ENCODE assay signal across 23 cellular contexts in genomic region chr12:64912501-64912900, GRCh38.
DNase-seq lines count a peak whose midpoint lies in the region; ATAC-seq and TF ChIP-seq lines count a peak whose summit lies in the region.
"Had no signal": no experiment of that assay in that cellular context is flagged by ENCODE, and none has a peak within 500 bp of the region (broad histone marks: within the 10 kb centered on the region; RNA-seq: fewer than 3 reads in every experiment).

No MANE protein-coding gene starts in this region.

- ATAC-seq in CD8-positive, alpha-beta T cell: no peak
- peak in 1 of 4 donors; percentile 46 for ATAC-seq in psoas muscle
- ATAC-seq in HG03280 (IDR thresholded peaks at IDR 0.05; ENCODE audit: unreplicated experiment): no peak
- ATAC-seq: K562, left colon, natural killer cell had no signal

- H3K9me3 Mint-ChIP-seq in CD8-positive, alpha-beta T cell: no peaks in the 10 kb centered on the region
- H3K9me3 Mint-ChIP-seq: CD4-positive, CD25-positive, alpha-beta regulatory T cell; natural killer cell had no signal

- CTCF ChIA-PET in CD8-positive, alpha-beta T cell (lab: Charles Lee): interaction anchor here (0.9 to 1.4 kb wide), 2 partner anchors 14 to 21 kb away, joined by 3 read pairs; no protein-coding TSS in a partner anchor

- no peak overlapping the region for H3K4me3 Mint-ChIP-seq in CD8-positive, alpha-beta T cell
- H3K4me3 Mint-ChIP-seq: CD4-positive, CD25-positive, alpha-beta regulatory T cell; natural killer cell had no signal

- TF ChIP-seq CTCF in CD8-positive, alpha-beta T cell (IDR thresholded peaks at IDR 0.05): no peak
- TF ChIP-seq CTCF in psoas muscle (IDR thresholded peaks at IDR 0.05): no peak

- intact Hi-C loops in CD8-positive, alpha-beta T cell (cut with DNase I, micrococcal nuclease): no loop called here
- intact Hi-C loops in psoas muscle (cut with DNase I): no loop called here

- H3K4me1 ChIP-seq in CD8-positive, alpha-beta T cell (ENCODE audit: insufficient read depth, low read length): no peaks in the 10 kb centered on the region
- no peaks in the 10 kb centered on the region for H3K4me1 ChIP-seq in psoas muscle
- H3K4me1 ChIP-seq: parathyroid adenoma, suprapubic skin had no signal

- no peak for DNase-seq in CD8-positive, alpha-beta T cell
- DNase-seq in M059J (ENCODE audit: low read depth) (peak; percentile 22), fibroblast of gingiva (ENCODE audit: low read depth) (peak; percentile 14), psoas muscle (peak; percentile 22 to 45), iPS-NIHi11 (ENCODE audit: low spot score) (no peak), nucleus accumbens (lab: John Stamatoyannopoulos, UW) (no peak), DMS79 treated with DMSO at 0.1 percent for 48 hours (lab: John Stamatoyannopoulos, UW) (no peak)
- DNase-seq: activated CD4-positive, CD25-positive, alpha-beta regulatory T cell treated with anti-CD3 and anti-CD28 coated beads, Interleukin-2, amount 50 U/mL, for 72 hours; activated T-cell treated with anti-CD3 and anti-CD28 coated beads, Interleukin-2, amount 50 U/mL, for 1 hour; amniotic stem cell; CD4-positive, CD25-positive, alpha-beta regulatory T cell; cerebellar nuclear complex; left colon; natural killer cell; NCI-H187; NCI-H2227 treated with DMSO at 0.1 percent for 48 hours; PC-9; SHP77 treated with DMSO at 0.1 percent for 48 hours; stimulated activated CD4-positive, alpha-beta T cell treated with anti-CD3 and anti-CD28 coated beads, Interleukin-1b, Interleukin-23, amount 100 ng/mL, for 48 hours had no signal

- no peaks in the 10 kb centered on the region for H3K36me3 Mint-ChIP-seq in CD8-positive, alpha-beta T cell
- H3K36me3 Mint-ChIP-seq: CD4-positive, CD25-positive, alpha-beta regulatory T cell; natural killer cell had no signal

- no peak overlapping the region for H3K4me3 ChIP-seq in CD8-positive, alpha-beta T cell (ENCODE audit: low read depth, low read length)
- H3K4me3 ChIP-seq in psoas muscle: no peak overlapping the region
- H3K4me3 ChIP-seq: K562, PC-9, suprapubic skin had no signal

- no peaks in the 10 kb centered on the region for H3K9me3 ChIP-seq in CD8-positive, alpha-beta T cell (ENCODE audit: low read length)
- H3K9me3 ChIP-seq in psoas muscle: no peaks in the 10 kb centered on the region
- H3K9me3 ChIP-seq: suprapubic skin had no signal

- POLR2A ChIA-PET in CD8-positive, alpha-beta T cell (lab: Charles Lee): no interaction called here

- H3K27ac Mint-ChIP-seq in CD8-positive, alpha-beta T cell: peak overlapping the region; percentile 28
- H3K27ac Mint-ChIP-seq: CD4-positive, CD25-positive, alpha-beta regulatory T cell; natural killer cell had no signal

- peaks cover 11% of the 10 kb centered on the region for H3K27me3 Mint-ChIP-seq in CD8-positive, alpha-beta T cell (ENCODE audit: low read depth)

- peaks cover 2% of the 10 kb centered on the region for H3K27me3 ChIP-seq in CD8-positive, alpha-beta T cell (ENCODE audit: insufficient read depth, low read length)
- H3K27me3 ChIP-seq in psoas muscle (ENCODE audit: insufficient read depth in 3 of 3, low read length in 2 of 3): no peaks in the 10 kb centered on the region
- H3K27me3 ChIP-seq: suprapubic skin had no signal

- no peaks in the 10 kb centered on the region for H3K4me1 Mint-ChIP-seq in CD8-positive, alpha-beta T cell (ENCODE audit: low read depth)
- H3K4me1 Mint-ChIP-seq: CD4-positive, CD25-positive, alpha-beta regulatory T cell; natural killer cell had no signal

- no peaks in the 10 kb centered on the region for H3K36me3 ChIP-seq in CD8-positive, alpha-beta T cell (ENCODE audit: insufficient read depth, low read length)
- H3K36me3 ChIP-seq in psoas muscle (ENCODE audit: insufficient read depth in 1 of 2, low read depth in 1 of 2): no peaks in the 10 kb centered on the region
- H3K36me3 ChIP-seq: suprapubic skin had no signal

- H3K27ac ChIP-seq in CD8-positive, alpha-beta T cell (ENCODE audit: low read depth, low read length): no peak overlapping the region
- H3K27ac ChIP-seq in psoas muscle: no peak overlapping the region
- H3K27ac ChIP-seq: parathyroid adenoma, PC-9, suprapubic skin had no signal

- WGBS in psoas muscle, 3 donors: 26 to 43% (median 33%) methylated on average over 2 of the region's 2 CpGs

Comparison
In these comparisons a context has a peak if more than half of its experiments do, and no peak if none do; other contexts are left out.
1. DNase-seq: peak in M059J (single experiment), fibroblast of gingiva (single experiment) and psoas muscle (2 of 2); none in CD8-positive, alpha-beta T cell (0 of 7), iPS-NIHi11 (single experiment), nucleus accumbens (0 of 56) and DMS79 treated with DMSO at 0.1 percent for 48 hours (single experiment).